ENCODE assay signal across 8 cellular contexts in genomic region chr15:82263350-82263749, GRCh38. TPM values are rescaled to one million over a fixed set of nuclear protein-coding genes. Genes with fewer than 3 reads are reported as not detected.
A peak's percentile ranks its signal among the peaks of the same experiment; 100 is the strongest.
DNase-seq lines count a peak whose midpoint lies in the region; ATAC-seq and TF ChIP-seq lines count a peak whose summit lies in the region.

No MANE protein-coding gene starts in this region.

- TF ChIP-seq POLR2A in vagina (IDR thresholded peaks at IDR 0.05): no peak

- H3K36me3 ChIP-seq in liver (ENCODE audit: control insufficient read depth in 4 of 4, insufficient read depth in 3 of 4, low read depth in 1 of 4, low read length in 3 of 4) (peaks cover 0 to 4% (median 3%) of the 10 kb centered on the region in 4 donors), vagina (no peaks in the 10 kb centered on the region)

- H3K27me3 ChIP-seq in liver (ENCODE audit: control insufficient read depth in 4 of 4, insufficient read depth in 4 of 4, low read length in 3 of 4) (no peaks in the 10 kb centered on the region), vagina (no peaks in the 10 kb centered on the region)

- H3K4me3 ChIP-seq in liver (ENCODE audit: low read depth in 1 of 3, low read length in 3 of 3): peak overlapping the region in 2 of 3 donors; percentile 79 to 93
- peak overlapping the region; percentile 83 to 89 for H3K4me3 ChIP-seq in vagina

- WGBS in liver: 19% methylated on average over 3 of the region's 3 CpGs

- no peak for TF ChIP-seq RAD21 in liver (IDR thresholded peaks at IDR 0.05)

- peaks cover 13 to 15% of the 10 kb centered on the region in 2 donors for H3K36me3 Mint-ChIP-seq in CD14-positive monocyte
- H3K36me3 Mint-ChIP-seq in activated naive CD8-positive, alpha-beta T cell: peaks cover 3% of the 10 kb centered on the region

- TF ChIP-seq CTCF in CD14-positive monocyte (IDR thresholded peaks at IDR 0.05) (no peak), liver (IDR thresholded peaks at IDR 0.05; ENCODE audit: low read depth, low read length, missing input control) (no peak), vagina (IDR thresholded peaks at IDR 0.05) (no peak)

- in situ Hi-C loops in KBM-7 (cut with MboI; ENCODE audit: low pct_unique_long_range_greater_than_20kb, low sequenced_read_pairs): no loop called here

- H3K9ac ChIP-seq in liver (ENCODE audit: low read depth in 1 of 2, low read length in 2 of 2): peak overlapping the region in 1 of 2 donors; percentile 47

- peak overlapping the region; percentile 82 to 93 for H3K4me3 Mint-ChIP-seq in CD14-positive monocyte
- H3K4me3 Mint-ChIP-seq in activated naive CD8-positive, alpha-beta T cell: peak overlapping the region; percentile 96

- H3K4me1 ChIP-seq in liver (ENCODE audit: control insufficient read depth in 4 of 4, insufficient read depth in 4 of 4, low read length in 3 of 4): peaks cover 2 to 16% (median 8%) of the 10 kb centered on the region in 4 donors
- H3K4me1 ChIP-seq in vagina: peaks cover 32% of the 10 kb centered on the region

- peak overlapping the region in 6 of 7 donors; percentile 43 to 90 (median 71) for H3K27ac Mint-ChIP-seq in CD14-positive monocyte
- H3K27ac Mint-ChIP-seq in activated naive CD8-positive, alpha-beta T cell: peak overlapping the region; percentile 47

- no peak for DNase-seq in CD14-positive monocyte (ENCODE audit: low spot score)
- peak; percentile 12 for DNase-seq in KBM-7
- DNase-seq in vagina (ENCODE audit: extremely low spot score in 2 of 2): no peak
- no peak for DNase-seq in EL

- peaks cover 0 to 3% (median 0%) of the 10 kb centered on the region in 3 donors for H3K27me3 Mint-ChIP-seq in CD14-positive monocyte (ENCODE audit: low read depth in 3 of 3)
- H3K27me3 Mint-ChIP-seq in activated naive CD8-positive, alpha-beta T cell: no peaks in the 10 kb centered on the region

- H3K9me3 ChIP-seq in liver (ENCODE audit: control insufficient read depth in 4 of 4, low read length in 3 of 4) (no peaks in the 10 kb centered on the region), vagina (no peaks in the 10 kb centered on the region)

- intact Hi-C loops in CD14-positive monocyte (cut with micrococcal nuclease) (loop anchor here in 1 of 2 donors (10.0 kb wide), 1 partner anchor 219 kb away; the partner anchor contains the start of gene MEX3B), vagina (cut with DNase I) (no loop called here)

- peaks cover 28% of the 10 kb centered on the region for H3K4me1 Mint-ChIP-seq in CD14-positive monocyte
- peaks cover 28% of the 10 kb centered on the region for H3K4me1 Mint-ChIP-seq in activated naive CD8-positive, alpha-beta T cell (ENCODE audit: low read depth)

- H3K27ac ChIP-seq in liver (ENCODE audit: low read depth in 1 of 2, low read length in 2 of 2) (peak overlapping the region; percentile 87 to 90), vagina (no peak overlapping the region)

- ATAC-seq in GM19395 (IDR thresholded peaks at IDR 0.05; ENCODE audit: unreplicated experiment) (no peak), HG03280 (IDR thresholded peaks at IDR 0.05; ENCODE audit: unreplicated experiment) (no peak)

- H3K9me3 Mint-ChIP-seq in CD14-positive monocyte: peaks cover 0 to 2% (median 0%) of the 10 kb centered on the region in 7 donors
- H3K9me3 Mint-ChIP-seq in activated naive CD8-positive, alpha-beta T cell (ENCODE audit: low read depth): no peaks in the 10 kb centered on the region

TF ChIP-seq in liver, 16 proteins besides CTCF, POLR2A, EP300 and RAD21:
- peak; percentile 22 for TF ChIP-seq ZBTB33 (IDR thresholded peaks at IDR 0.05)
- TF ChIP-seq ATF3 (IDR thresholded peaks at IDR 0.05): peak; percentile 78
- TF ChIP-seq REST (IDR thresholded peaks at IDR 0.05): peak; percentile 23
- peak; percentile 100 for TF ChIP-seq FOXA1 (IDR thresholded peaks at IDR 0.05)
- no peak for TF ChIP-seq HNF4G (IDR thresholded peaks at IDR 0.05)
- TF ChIP-seq NR2F2 (IDR thresholded peaks at IDR 0.05): no peak
- TF ChIP-seq YY1 (IDR thresholded peaks at IDR 0.05): peak; percentile 33
- TF ChIP-seq TAF1 (conservative IDR thresholded peaks at IDR 0.05): no peak
- peak; percentile 91 to 96 for TF ChIP-seq JUND (IDR thresholded peaks at IDR 0.05)
- TF ChIP-seq EGR1 (IDR thresholded peaks at IDR 0.05; ENCODE audit: low read depth in 2 of 2): no peak
- TF ChIP-seq RXRA (IDR thresholded peaks at IDR 0.05): peak; percentile 20 to 32
- TF ChIP-seq FOXA2 (IDR thresholded peaks at IDR 0.05): peak; percentile 100
- no peak for TF ChIP-seq MAX (IDR thresholded peaks at IDR 0.05)
- TF ChIP-seq HNF4A (conservative IDR thresholded peaks at IDR 0.05): peak in 1 of 2 donors; percentile 45
- peak; percentile 72 for TF ChIP-seq SP1 (IDR thresholded peaks at IDR 0.05)
- TF ChIP-seq GABPA (IDR thresholded peaks at IDR 0.05 in 1 of 2, conservative IDR thresholded peaks at IDR 0.05 in 1 of 2): peak in 1 of 2 donors; percentile 18

RNA-seq across cellular contexts. Expression of gene SAXO2, which starts 0.7 kb away (rescaled TPM):
- polyA plus RNA-seq in CD14-positive monocyte: not detected
- 1 to 10 TPM in 1 of 2 donors, under 1 TPM in 1; 0.50 to 1.4 TPM for total RNA-seq in liver
- under 1 TPM; 0.28 to 0.36 TPM for polyA plus RNA-seq in liver
- total RNA-seq in vagina: not detected

RNA-seq across cellular contexts. Expression of gene EFL1, which starts 0.8 kb away (rescaled TPM):
- polyA plus RNA-seq in CD14-positive monocyte (1 to 10 TPM; 7.1 to 10.0 TPM), liver (1 to 10 TPM; 3.2 to 3.6 TPM)
- total RNA-seq in liver (10 to 100 TPM in 1 of 2 donors, 1 to 10 TPM in 1; 8.7 to 10.1 TPM), vagina (13.3 TPM)
